Comparison of ENCODE assay signal across 8 cellular contexts in genomic region chr19:9620842-9621155, GRCh38. TPM values are rescaled to one million over a fixed set of nuclear protein-coding genes. Genes with fewer than 3 reads are reported as not detected.
DNase-seq lines count a peak whose midpoint lies in the region; ATAC-seq and TF ChIP-seq lines count a peak whose summit lies in the region.

No MANE protein-coding gene starts in this region.

- DNase-seq in RWPE1 (ENCODE audit: low spot score) (no peak), fibroblast of pulmonary artery (ENCODE audit: low read depth) (no peak), prostate gland (ENCODE audit: low spot score) (peak; percentile 5), C1 segment of cervical spinal cord (lab: John Stamatoyannopoulos, UW) (no peak), NCI-H226 (no peak), HUDEP-2 (lab: John Stamatoyannopoulos, UW; ENCODE audit: unreplicated experiment in 76 of 76) (no peak)

- intact Hi-C loops in prostate gland (cut with DNase I) = loop anchor here (2.0 kb wide), 1 partner anchor 54 kb away; the partner anchor contains the start of gene ZNF562

- H3K27me3 ChIP-seq in prostate gland (replicated peaks; ENCODE audit: insufficient read depth) = no peaks in the 10 kb centered on the region

- no peaks in the 10 kb centered on the region for H3K4me1 ChIP-seq in prostate gland (replicated peaks)

- WGBS in prostate gland = 0% methylated on average over 16 of the region's 16 CpGs

- H3K27ac ChIP-seq in RWPE1 (peak overlapping the region; percentile 95), prostate gland (peak overlapping the region; percentile 90 to 95)

- H3K36me3 ChIP-seq in prostate gland = peaks cover 14 to 23% of the 10 kb centered on the region in 2 donors

- TF ChIP-seq CTCF in RWPE1 (conservative IDR thresholded peaks at IDR 0.05; ENCODE audit: low read depth) (no peak), fibroblast of pulmonary artery (IDR thresholded peaks at IDR 0.05; ENCODE audit: low read length, missing control alignments) (no peak), prostate gland (IDR thresholded peaks at IDR 0.05) (no peak)

- POLR2A ChIA-PET in RWPE1 (lab: Yijun Ruan, JAX; ENCODE audit: low non-redundant PET) = no interaction called here

- TF ChIP-seq POLR2A in prostate gland (IDR thresholded peaks at IDR 0.05) = no peak

- ATAC-seq in GM18498 (IDR thresholded peaks at IDR 0.05; ENCODE audit: unreplicated experiment) (peak; percentile 40), GM18909 (IDR thresholded peaks at IDR 0.05; ENCODE audit: poor library complexity, unreplicated experiment) (no peak)

- CTCF ChIA-PET in RWPE1 (lab: Yijun Ruan, JAX) = no interaction called here

- no peaks in the 10 kb centered on the region for H3K9me3 ChIP-seq in prostate gland

- H3K4me3 ChIP-seq in fibroblast of pulmonary artery (replicated peaks; ENCODE audit: low read depth, low read length) (peak overlapping the region; percentile 99), prostate gland (peak overlapping the region; percentile 61 to 71)

RNA-seq across cellular contexts. Expression of gene ZNF561, which starts 0.2 kb away (rescaled TPM):
- 10 to 100 TPM; 27.8 to 32.3 TPM for total RNA-seq in prostate gland

RNA-seq across cellular contexts. Expression of gene ZNF121, which starts 36.5 kb away (rescaled TPM):
- 10 to 100 TPM; 31.6 to 31.7 TPM for total RNA-seq in prostate gland

RNA-seq across cellular contexts. Expression of gene ZNF562, which starts 54.1 kb away (rescaled TPM):
- total RNA-seq in prostate gland = 10 to 100 TPM; 30.0 to 34.9 TPM
